Comparison of ENCODE assay signal across 8 cellular contexts in genomic region chr2:171703574-171704347, GRCh38. TPM values are rescaled to one million over a fixed set of nuclear protein-coding genes. Genes with fewer than 3 reads are reported as not detected.
A peak's percentile ranks its signal among the peaks of the same experiment; 100 is the strongest.
DNase-seq lines count a peak whose midpoint lies in the region; ATAC-seq, FAIRE-seq and TF ChIP-seq lines count a peak whose summit lies in the region.

No MANE protein-coding gene starts in this region.

- no peaks in the 10 kb centered on the region for H3K27me3 Mint-ChIP-seq in MCF 10A (ENCODE audit: insufficient read depth, unreplicated experiment)
- H3K27me3 Mint-ChIP-seq in activated CD8-positive, alpha-beta memory T cell treated with anti-CD3 and anti-CD28 coated beads, Interleukin-2, amount 10 ng/mL, durations not matched to agents 7 days and 5 days: no peaks in the 10 kb centered on the region

- H3K36me3 ChIP-seq in breast epithelium (no peaks in the 10 kb centered on the region), GM12878 (ENCODE audit: control insufficient read depth in 2 of 2, insufficient read depth in 2 of 2, low read length in 1 of 2) (peaks cover 2 to 4% of the 10 kb centered on the region in 2 experiments; a peak in 2 of 4 replicates), lower lobe of right lung (peaks cover 24% of the 10 kb centered on the region)

- BruUV-seq in MCF 10A (replicated peaks; lab: Mats Ljungman, UMichigan) (no TSS peak), GM12878 (replicated peaks; lab: Mats Ljungman, UMichigan) (no TSS peak)

- FAIRE-seq in GM12878 (lab: Jason Lieb, UNC): peak; percentile 87

- H3K4me2 ChIP-seq in GM12878 (ENCODE audit: control insufficient read depth, insufficient read depth): no peak overlapping the region

- H3K4me1 Mint-ChIP-seq in MCF 10A (ENCODE audit: insufficient read depth, unreplicated experiment): peaks cover 26% of the 10 kb centered on the region
- peaks cover 2% of the 10 kb centered on the region for H3K4me1 Mint-ChIP-seq in activated CD8-positive, alpha-beta memory T cell treated with anti-CD3 and anti-CD28 coated beads, Interleukin-2, amount 10 ng/mL, durations not matched to agents 7 days and 5 days

- RAD21 ChIA-PET in GM12878 (lab: Charles Lee; ENCODE audit: unreplicated experiment): interaction anchor here (0.6 to 4.0 kb wide), 20 partner anchors 8 to 760 kb away, joined by 3 to 19 read pairs (median 4); partner anchors contain the start of genes CYBRD1 and DLX2

- H3K79me2 ChIP-seq in GM12878 (ENCODE audit: control insufficient read depth, insufficient read depth, low read length): no peaks in the 10 kb centered on the region; the same call in 1 of the 2 replicates

- WGBS in GM12878 (ENCODE audit: insufficient coverage, insufficient replicate concordance, low lambda C conversion rate, missing lambda C conversion rate): 34% methylated on average over 4 of the region's 4 CpGs

- H3K4me3 Mint-ChIP-seq in MCF 10A (ENCODE audit: unreplicated experiment): no peak overlapping the region
- H3K4me3 Mint-ChIP-seq in activated CD8-positive, alpha-beta memory T cell treated with anti-CD3 and anti-CD28 coated beads, Interleukin-2, amount 10 ng/mL, durations not matched to agents 7 days and 5 days: no peak overlapping the region

- in situ Hi-C loops in GM12878 (cut with MboI): loop anchor here (5.0 kb wide), 1 partner anchor 404 kb away; no protein-coding TSS in a partner anchor

- CTCF ChIA-PET in MCF 10A (lab: Yijun Ruan, JAX) (interaction anchor here (0.5 to 2.9 kb wide), 30 partner anchors 10 to 1347 kb away, joined by 3 to 24 read pairs (median 3); partner anchors contain the start of genes DLX2, DYNC1I2 and GORASP2), GM12878 (lab: Yijun Ruan, JAX) (interaction anchor here (0.6 to 12.8 kb wide), 39 partner anchors 10 to 1328 kb away, joined by 3 to 212 read pairs (median 5); partner anchors contain the start of genes DLX2, DYNC1I2, GORASP2 and SLC25A12)
- CTCF ChIA-PET in activated CD8-positive, alpha-beta memory T cell treated with anti-CD3 and anti-CD28 coated beads, Interleukin-2, amount 10 ng/mL, durations not matched to agents 7 days and 5 days (lab: Charles Lee): interaction anchor here (0.9 to 11.1 kb wide), 13 partner anchors 9 to 762 kb away, joined by 3 to 142 read pairs (median 5); partner anchors contain the start of gene DLX2

- ATAC-seq in GM12878 (peak; percentile 82), lower lobe of right lung (no peak)
- ATAC-seq in activated CD8-positive, alpha-beta memory T cell treated with anti-CD3 and anti-CD28 coated beads, Interleukin-2, amount 10 ng/mL, durations not matched to agents 7 days and 5 days: no peak

- peaks cover 20% of the 10 kb centered on the region for H3K36me3 Mint-ChIP-seq in MCF 10A (ENCODE audit: insufficient read depth, unreplicated experiment)
- peaks cover 3% of the 10 kb centered on the region for H3K36me3 Mint-ChIP-seq in activated CD8-positive, alpha-beta memory T cell treated with anti-CD3 and anti-CD28 coated beads, Interleukin-2, amount 10 ng/mL, durations not matched to agents 7 days and 5 days

- H3K27me3 ChIP-seq in breast epithelium (no peaks in the 10 kb centered on the region), GM12878 (replicated peaks in 1 of 2; ENCODE audit: control insufficient read depth in 2 of 2, insufficient read depth in 2 of 2, low read length in 1 of 2) (no peaks in the 10 kb centered on the region), lower lobe of right lung (ENCODE audit: low read depth) (no peaks in the 10 kb centered on the region)

- H3K9me3 Mint-ChIP-seq in MCF 10A (ENCODE audit: unreplicated experiment): no peaks in the 10 kb centered on the region
- no peaks in the 10 kb centered on the region for H3K9me3 Mint-ChIP-seq in activated CD8-positive, alpha-beta memory T cell treated with anti-CD3 and anti-CD28 coated beads, Interleukin-2, amount 10 ng/mL, durations not matched to agents 7 days and 5 days (ENCODE audit: low read depth)

- peak; percentile 62 for TF ChIP-seq RAD21 in GM12878 (IDR thresholded peaks at IDR 0.05; ENCODE audit: insufficient read depth, low read depth, low read length)

- no peaks in the 10 kb centered on the region for H4K20me1 ChIP-seq in GM12878 (ENCODE audit: control insufficient read depth, insufficient read depth)

- H3K27ac ChIP-seq in breast epithelium: peak overlapping the region in 1 of 2 donors; percentile 10
- H3K27ac ChIP-seq in GM12878 (ENCODE audit: control insufficient read depth, insufficient read depth): no peak overlapping the region
- no peak overlapping the region for H3K27ac ChIP-seq in lower lobe of right lung

- intact Hi-C loops in MCF 10A (cut with micrococcal nuclease): loop anchor here (2.0 to 5.0 kb wide), 2 partner anchors 106 to 129 kb away; no protein-coding TSS in a partner anchor
- intact Hi-C loops in breast epithelium (cut with DNase I; ENCODE audit: low total_unique reads): no loop called here
- intact Hi-C loops in GM12878 (cut with micrococcal nuclease; ENCODE audit: unreplicated experiment): loop anchor here (5.0 kb wide), 2 partner anchors 106 to 759 kb away; no protein-coding TSS in a partner anchor
- intact Hi-C loops in lower lobe of right lung (cut with DNase I): loop anchor here (10.0 kb wide), 1 partner anchor 421 kb away; no protein-coding TSS in a partner anchor

- TF ChIP-seq POLR2A in breast epithelium (IDR thresholded peaks at IDR 0.05): no peak
- TF ChIP-seq POLR2A in GM12878 (IDR thresholded peaks at IDR 0.05; ENCODE audit: low read depth, low read length): no peak

- no peak overlapping the region for H3K27ac Mint-ChIP-seq in MCF 10A (ENCODE audit: low read depth, unreplicated experiment)
- no peak overlapping the region for H3K27ac Mint-ChIP-seq in activated CD8-positive, alpha-beta memory T cell treated with anti-CD3 and anti-CD28 coated beads, Interleukin-2, amount 10 ng/mL, durations not matched to agents 7 days and 5 days

- no peak for TF ChIP-seq EP300 in GM12878 (IDR thresholded peaks at IDR 0.05; ENCODE audit: borderline replicate concordance in 1 of 2, control insufficient read depth in 1 of 2, low read depth in 2 of 2, low read length in 2 of 2)

- POLR2A ChIA-PET in MCF 10A (lab: Yijun Ruan, JAX): interaction anchor here (0.6 to 1.4 kb wide), 6 partner anchors 15 to 418 kb away, joined by 3 to 7 read pairs (median 4); partner anchors contain the start of gene DYNC1I2
- POLR2A ChIA-PET in GM12878 (lab: Charles Lee): interaction anchor here (0.7 to 1.4 kb wide), 3 partner anchors 399 to 786 kb away, joined by 3 to 5 read pairs (median 4); partner anchors contain the start of gene DLX2

- H3K4me1 ChIP-seq in breast epithelium (peaks cover 0 to 8% of the 10 kb centered on the region in 2 donors), GM12878 (ENCODE audit: control insufficient read depth, insufficient read depth, low read length) (no peaks in the 10 kb centered on the region), lower lobe of right lung (no peaks in the 10 kb centered on the region)

- H3K4me3 ChIP-seq in breast epithelium (no peak overlapping the region), GM12878 (no peak overlapping the region), lower lobe of right lung (no peak overlapping the region)

- peak; percentile 42 for TF ChIP-seq CTCF in MCF 10A (IDR thresholded peaks at IDR 0.05; ENCODE audit: unreplicated experiment)
- TF ChIP-seq CTCF in breast epithelium (IDR thresholded peaks at IDR 0.05): no peak
- TF ChIP-seq CTCF in GM12878 (IDR thresholded peaks at IDR 0.05 in 2 of 3, conservative IDR thresholded peaks at IDR 0.05 in 1 of 3; ENCODE audit: control insufficient read depth in 2 of 3, extremely low read depth in 1 of 3, insufficient read depth in 1 of 3, low read depth in 3 of 3, low read length in 3 of 3): peak; percentile 43 to 53 (median 51); a peak in 5 of 6 replicates
- peak; percentile 39 for TF ChIP-seq CTCF in lower lobe of right lung (IDR thresholded peaks at IDR 0.05)

- H3K9me3 ChIP-seq in breast epithelium: no peaks in the 10 kb centered on the region
- no peaks in the 10 kb centered on the region for H3K9me3 ChIP-seq in GM12878 (replicated peaks; ENCODE audit: control insufficient read depth, insufficient read depth, low read length)
- H3K9me3 ChIP-seq in lower lobe of right lung: no peaks in the 10 kb centered on the region

- no peak overlapping the region for H2AFZ ChIP-seq in GM12878 (ENCODE audit: control insufficient read depth, low read depth, low read length)

- H3K9ac ChIP-seq in GM12878 (ENCODE audit: control insufficient read depth, insufficient read depth, low read length): no peak overlapping the region

- DNase-seq in MCF 10A (ENCODE audit: unreplicated experiment) (peak; percentile 55), breast epithelium (ENCODE audit: low spot score in 2 of 2) (no peak), NCI-H1694 (lab: John Stamatoyannopoulos, UW) (peak; percentile 25), GM12878 (ENCODE audit: low read depth, low spot score) (no peak), lower lobe of right lung (no peak), cortex of kidney (lab: John Stamatoyannopoulos, UW) (no peak), SHP77 treated with DMSO at 0.1 percent for 48 hours (lab: John Stamatoyannopoulos, UW) (no peak)
- DNase-seq in activated CD8-positive, alpha-beta memory T cell treated with anti-CD3 and anti-CD28 coated beads, Interleukin-2, amount 10 ng/mL, durations not matched to agents 7 days and 5 days: no peak

- SMC1A ChIA-PET in GM12878 (lab: Charles Lee; ENCODE audit: uncharacterized antibody, unreplicated experiment): interaction anchor here (0.7 to 10.1 kb wide), 21 partner anchors 11 to 762 kb away, joined by 3 to 111 read pairs (median 4); partner anchors contain the start of genes DLX2 and DYNC1I2

RNA-seq across cellular contexts. Expression of gene DYNC1I2, which starts 16.5 kb away (rescaled TPM):
- 77.7 and 82.7 TPM in 2 replicates for total RNA-seq in MCF 10A (2022)
- total RNA-seq in breast epithelium: 100 to 1,000 TPM in 2 of 3 donors, 10 to 100 TPM in 1; 98.9 to 126 (median 125) TPM
- 161 and 165 TPM in 2 replicates for total RNA-seq in GM12878 (2013; cell fraction: nucleolus; rRNA removed)
- total RNA-seq in GM12878 (2014; rRNA removed): 43.2 and 52.5 TPM in 2 replicates
- total RNA-seq in GM12878 (2014; rRNA removed; fragmentation: Illumina TruSeq; extraction: Trizol): 75.9 and 76.3 TPM in 2 replicates
- 52.4 and 54.2 TPM in 2 replicates for total RNA-seq in GM12878 (2021)
- polyA plus RNA-seq in GM12878 (2011; ENCODE audit: low read depth): 34.5 TPM
- polyA plus RNA-seq in GM12878 (2011; rRNA removed): 113 and 142 TPM in 2 replicates
- 51.2 and 58.1 TPM in 2 replicates for polyA plus RNA-seq in GM12878 (2011; cell fraction: cytosol; rRNA removed)
- polyA plus RNA-seq in GM12878 (2011; cell fraction: nucleus; rRNA removed): 49.7 and 53.2 TPM in 2 replicates
- polyA plus RNA-seq in GM12878 (2012): 37.5 and 49.6 TPM in 2 replicates
- polyA plus RNA-seq in GM12878 (2014; fragmentation: Illumina TruSeq; extraction: Trizol): 83.7 and 99.8 TPM in 2 replicates
- 10 to 100 TPM; 39.9 to 67.5 TPM for polyA plus RNA-seq in GM12878 (2014; fragmentation: Nextera tagmentation; extraction: Ambion mirVana)
- 49.2 and 54.6 TPM in 2 replicates for polyA plus RNA-seq in GM12878 (2014; rRNA removed)
- polyA plus RNA-seq in GM12878 (2016; fragmentation: Nextera tagmentation; extraction: Ambion mirVana): 10 to 100 TPM; 40.1 to 47.0 TPM
- 73.9 and 98.5 TPM in 2 replicates for polyA minus RNA-seq in GM12878 (2011; rRNA and poly(A)+ RNA removed)
- polyA minus RNA-seq in GM12878 (2011; cell fraction: cytosol; rRNA and poly(A)+ RNA removed): 14.0 and 20.3 TPM in 2 replicates
- 35.9 and 48.2 TPM in 2 replicates for polyA minus RNA-seq in GM12878 (2011; cell fraction: nucleus; rRNA and poly(A)+ RNA removed)
- 77.2 TPM for total RNA-seq in lower lobe of right lung
- total RNA-seq in activated CD8-positive, alpha-beta memory T cell treated with anti-CD3 and anti-CD28 coated beads, Interleukin-2, amount 10 ng/mL, durations not matched to agents 7 days and 5 days: 10 to 100 TPM; 41.6 to 49.5 TPM

Comparison
In these comparisons a context has a peak if more than half of its experiments do, and no peak if none do; other contexts are left out.
1. DNase-seq: peak in MCF 10A (single experiment) and NCI-H1694 (single experiment); none in breast epithelium (0 of 2), GM12878 (single experiment), lower lobe of right lung (single experiment), cortex of kidney (single experiment), activated CD8-positive, alpha-beta memory T cell treated with anti-CD3 and anti-CD28 coated beads, Interleukin-2, amount 10 ng/mL, durations not matched to agents 7 days and 5 days (single experiment) and SHP77 treated with DMSO at 0.1 percent for 48 hours (single experiment).
2. CTCF ChIP-seq: peak in MCF 10A (single experiment), GM12878 (3 of 3) and lower lobe of right lung (single experiment); none in breast epithelium (0 of 3).